35 cellular contexts compared by ENCODE assay signal in genomic region chr11:101362643-101363042, GRCh38.
"Had no signal": no experiment of that assay in that cellular context is flagged by ENCODE, and none has a peak within 500 bp of the region (broad histone marks: within the 10 kb centered on the region; RNA-seq: fewer than 3 reads in every experiment).

No MANE protein-coding gene starts in this region.

- H3K4me1 Mint-ChIP-seq: activated B cell treated with CpG ODN at 0.5 μM for 24 hours; activated CD4-positive, alpha-beta T cell treated with anti-CD3 and anti-CD28 coated beads, Interleukin-2, amount 10 ng/mL, durations not matched to agents 24 days and 14 days; activated naive CD8-positive, alpha-beta T cell treated with anti-CD3 and anti-CD28 coated beads for 36 hours; activated T-helper 17 cell treated with anti-CD3 and anti-CD28 coated beads, Interleukin-2, amount 50 U/mL, for 72 hours had no signal

- H3K27me3 Mint-ChIP-seq: activated B cell treated with CpG ODN at 0.5 μM for 24 hours; activated CD4-positive, alpha-beta memory T cell treated with anti-CD3 and anti-CD28 coated beads for 36 hours; activated CD4-positive, alpha-beta T cell treated with anti-CD3 and anti-CD28 coated beads, Interleukin-2, amount 10 ng/mL, durations not matched to agents 24 days and 14 days; activated CD8-positive, alpha-beta T cell treated with anti-CD3 and anti-CD28 coated beads for 36 hours; activated naive CD8-positive, alpha-beta T cell treated with anti-CD3 and anti-CD28 coated beads for 36 hours; activated T-helper 17 cell treated with anti-CD3 and anti-CD28 coated beads, Interleukin-2, amount 50 U/mL, for 72 hours had no signal

- H3K9me3 ChIP-seq: adrenal gland, body of pancreas had no signal

- H3K4me3 ChIP-seq: adrenal gland, body of pancreas, breast epithelium had no signal

- FAIRE-seq: astrocyte, TTC549 had no signal

- H3K27me3 ChIP-seq: adrenal gland, body of pancreas, brain microvascular endothelial cell, breast epithelium had no signal

- H3K4me1 ChIP-seq: adrenal gland, body of pancreas, breast epithelium had no signal

- H3K36me3 Mint-ChIP-seq: activated CD4-positive, alpha-beta memory T cell treated with anti-CD3 and anti-CD28 coated beads for 36 hours; activated naive CD8-positive, alpha-beta T cell treated with anti-CD3 and anti-CD28 coated beads for 36 hours had no signal

- DNase-seq: activated B cell treated with CpG ODN at 0.5 μM for 24 hours; activated CD4-positive, alpha-beta memory T cell treated with anti-CD3 and anti-CD28 coated beads for 36 hours; activated CD4-positive, alpha-beta T cell treated with anti-CD3 and anti-CD28 coated beads for 4 hours; activated CD4-positive, alpha-beta T cell treated with anti-CD3 and anti-CD28 coated beads, Interleukin-2, amount 10 ng/mL, durations not matched to agents 24 days and 14 days; activated CD4-positive, alpha-beta T cell treated with anti-CD3 and anti-CD28 coated beads, Interleukin-2, amount 50 U/mL, for 1 hour; activated CD4-positive, alpha-beta T cell treated with anti-CD3 and anti-CD28 coated beads, Interleukin-2, amount 50 U/mL, for 4 hours; activated CD4-positive, CD25-positive, alpha-beta regulatory T cell treated with anti-CD3 and anti-CD28 coated beads, Interleukin-2, amount 50 U/mL, for 72 hours; activated CD8-positive, alpha-beta memory T cell treated with anti-CD3 and anti-CD28 coated beads, Interleukin-2, amount 50 U/mL, for 4 hours; activated CD8-positive, alpha-beta T cell treated with anti-CD3 and anti-CD28 coated beads for 36 hours; activated effector memory CD4-positive, alpha-beta T cell treated with anti-CD3 and anti-CD28 coated beads, Interleukin-2, amount 50 U/mL, for 16 hours; activated gamma-delta T cell treated with Interleukin-2 at 50 U/mL for 16 hours; activated naive CD4-positive, alpha-beta T cell; activated naive CD4-positive, alpha-beta T cell treated with anti-CD3 and anti-CD28 coated beads for 36 hours; activated naive CD4-positive, alpha-beta T cell treated with anti-CD3 and anti-CD28 coated beads, Interleukin-2, amount 50 U/mL, for 16 hours; activated naive CD8-positive, alpha-beta T cell treated with anti-CD3 and anti-CD28 coated beads for 36 hours; activated T-cell treated with anti-CD3 and anti-CD28 coated beads for 4 hours; activated T-cell treated with anti-CD3 and anti-CD28 coated beads, Interleukin-2, amount 50 U/mL, for 1 hour; activated T-cell treated with anti-CD3 and anti-CD28 coated beads, Interleukin-2, amount 50 U/mL, for 4 hours; activated T-cell treated with anti-CD3 and anti-CD28 coated beads, Interleukin-2, amount 50 U/mL, for 72 hours; adrenal gland; amniotic stem cell; aorta; body of pancreas; brain microvascular endothelial cell; central memory CD4-positive, alpha-beta T cell; T-helper 2 cell; T-helper 9 cell had no signal

- ATAC-seq: activated CD8-positive, alpha-beta T cell treated with anti-CD3 and anti-CD28 coated beads for 36 hours; activated naive CD4-positive, alpha-beta T cell treated with anti-CD3 and anti-CD28 coated beads, Interleukin-2, amount 50 U/mL, for 72 hours; activated T-cell treated with anti-CD3 and anti-CD28 coated beads, Interleukin-2, amount 50 U/mL, for 4 hours; activated T-cell treated with anti-CD3 and anti-CD28 coated beads, Interleukin-2, amount 50 U/mL, for 72 hours; activated T-helper 17 cell treated with anti-CD3 and anti-CD28 coated beads, Interleukin-2, amount 50 U/mL, for 72 hours; body of pancreas had no signal

- H3K27ac ChIP-seq: adrenal gland, body of pancreas, brain microvascular endothelial cell, breast epithelium, VCaP had no signal

- H3K27ac Mint-ChIP-seq: activated B cell treated with CpG ODN at 0.5 μM for 24 hours; activated CD4-positive, alpha-beta memory T cell treated with anti-CD3 and anti-CD28 coated beads for 36 hours; activated CD4-positive, alpha-beta T cell treated with anti-CD3 and anti-CD28 coated beads, Interleukin-2, amount 10 ng/mL, durations not matched to agents 24 days and 14 days; activated CD8-positive, alpha-beta T cell treated with anti-CD3 and anti-CD28 coated beads for 36 hours; activated naive CD4-positive, alpha-beta T cell treated with anti-CD3 and anti-CD28 coated beads for 36 hours; activated naive CD4-positive, alpha-beta T cell treated with anti-CD3 and anti-CD28 coated beads, Interleukin-2, amount 50 U/mL, for 72 hours; activated naive CD8-positive, alpha-beta T cell treated with anti-CD3 and anti-CD28 coated beads for 36 hours; activated T-cell treated with anti-CD3 and anti-CD28 coated beads, Interleukin-2, amount 50 U/mL, for 72 hours; activated T-helper 1 cell treated with anti-CD3 and anti-CD28 coated beads, Interleukin-12 subunit alpha, Interleukin-12 subunit beta, Interleukin-2, Interleukin-4 antibody, amounts not matched to agents 30 ng/mL and 10 ng/mL and 1 ng/mL, durations not matched to agents 14 hours and 24 hours and 36 hours; activated T-helper 17 cell treated with anti-CD3 and anti-CD28 coated beads, Interleukin-2, amount 50 U/mL, for 72 hours; T-helper 2 cell treated with Interferon-gamma antibody and Interleukin-4, amounts not matched to agents 5 μg/mL and 100 μg/mL, for 36 hours had no signal

- H3K4me3 Mint-ChIP-seq: activated B cell treated with CpG ODN at 0.5 μM for 24 hours; activated CD4-positive, alpha-beta memory T cell treated with anti-CD3 and anti-CD28 coated beads for 36 hours; activated CD4-positive, alpha-beta T cell treated with anti-CD3 and anti-CD28 coated beads, Interleukin-2, amount 10 ng/mL, durations not matched to agents 24 days and 14 days; activated CD8-positive, alpha-beta T cell treated with anti-CD3 and anti-CD28 coated beads for 36 hours; activated naive CD4-positive, alpha-beta T cell treated with anti-CD3 and anti-CD28 coated beads for 36 hours; activated naive CD8-positive, alpha-beta T cell treated with anti-CD3 and anti-CD28 coated beads for 36 hours; activated T-cell treated with anti-CD3 and anti-CD28 coated beads, Interleukin-2, amount 50 U/mL, for 4 hours; activated T-cell treated with anti-CD3 and anti-CD28 coated beads, Interleukin-2, amount 50 U/mL, for 72 hours; activated T-helper 1 cell treated with anti-CD3 and anti-CD28 coated beads, Interleukin-12 subunit alpha, Interleukin-12 subunit beta, Interleukin-2, Interleukin-4 antibody, amounts not matched to agents 30 ng/mL and 10 ng/mL and 1 ng/mL, durations not matched to agents 14 hours and 24 hours and 36 hours; activated T-helper 17 cell treated with anti-CD3 and anti-CD28 coated beads, Interleukin-2, amount 50 U/mL, for 72 hours; T-helper 2 cell treated with Interferon-gamma antibody and Interleukin-4, amounts not matched to agents 5 μg/mL and 100 μg/mL, for 36 hours had no signal

- H3K36me3 ChIP-seq: adrenal gland, brain microvascular endothelial cell, breast epithelium had no signal
